In genomic region chr13:34748561-34748960, GRCh38 we compare ENCODE assay signal across 16 cellular contexts.
A peak's percentile ranks its signal among the peaks of the same experiment; 100 is the strongest.
DNase-seq lines count a peak whose midpoint lies in the region; ATAC-seq and TF ChIP-seq lines count a peak whose summit lies in the region.
"Had no signal": no experiment of that assay in that cellular context is flagged by ENCODE, and none has a peak within 500 bp of the region (broad histone marks: within the 10 kb centered on the region; RNA-seq: fewer than 3 reads in every experiment).

No MANE protein-coding gene starts in this region.

- ATAC-seq in heart left ventricle (peak in 3 of 4 donors; percentile 20 to 39 (median 26)), lung (ENCODE audit: insufficient read depth, low FRiP score) (peak; percentile 6)
- ATAC-seq: naive thymus-derived CD4-positive, alpha-beta T cell had no signal

- 79 to 92% (median 84%) methylated on average over 1 of the region's 1 CpG for WGBS in heart left ventricle, 4 donors
- WGBS in lung, 2 donors, result 75 to 87% methylated on average over 1 of the region's 1 CpG

- no peak overlapping the region for H3K4me3 ChIP-seq in heart left ventricle
- no peak overlapping the region for H3K4me3 ChIP-seq in breast epithelium
- no peak overlapping the region for H3K4me3 ChIP-seq in lung
- H3K4me3 ChIP-seq in vagina, result no peak overlapping the region
- H3K4me3 ChIP-seq: SK-N-MC, spleen had no signal

- in situ Hi-C loops in ACHN (cut with HindIII; ENCODE audit: low pct_ligation_motif_present, low pct_unique_long_range_greater_than_20kb, low sequenced_read_pairs), result no loop called here

- no peaks in the 10 kb centered on the region for H3K36me3 ChIP-seq in heart left ventricle
- no peaks in the 10 kb centered on the region for H3K36me3 ChIP-seq in breast epithelium
- H3K36me3 ChIP-seq in lung (ENCODE audit: control insufficient read depth in 2 of 2, insufficient read depth in 2 of 2, low read length in 2 of 2), result no peaks in the 10 kb centered on the region
- H3K36me3 ChIP-seq in vagina, result no peaks in the 10 kb centered on the region
- H3K36me3 ChIP-seq: spleen had no signal

- H3K27me3 ChIP-seq in heart left ventricle, result no peaks in the 10 kb centered on the region
- H3K27me3 ChIP-seq in breast epithelium, result no peaks in the 10 kb centered on the region
- no peaks in the 10 kb centered on the region for H3K27me3 ChIP-seq in lung (ENCODE audit: control insufficient read depth, insufficient read depth)
- no peaks in the 10 kb centered on the region for H3K27me3 ChIP-seq in vagina

- peaks cover 3 to 42% (median 28%) of the 10 kb centered on the region in 12 donors for H3K4me1 ChIP-seq in heart left ventricle
- H3K4me1 ChIP-seq in breast epithelium, result no peaks in the 10 kb centered on the region
- H3K4me1 ChIP-seq in lung (ENCODE audit: control insufficient read depth in 2 of 2, insufficient read depth in 2 of 2, low read length in 2 of 2), result peaks cover 2 to 16% of the 10 kb centered on the region in 2 donors
- H3K4me1 ChIP-seq in vagina, result peaks cover 18% of the 10 kb centered on the region

- no peak for TF ChIP-seq CTCF in heart left ventricle (IDR thresholded peaks at IDR 0.05)
- no peak for TF ChIP-seq CTCF in breast epithelium (IDR thresholded peaks at IDR 0.05)
- no peak for TF ChIP-seq CTCF in lung (IDR thresholded peaks at IDR 0.05; ENCODE audit: control extremely low read depth, extremely low read depth)
- no peak for TF ChIP-seq CTCF in vagina (IDR thresholded peaks at IDR 0.05)

- no peak for DNase-seq in heart left ventricle
- DNase-seq in cardiac septum (ENCODE audit: low spot score), result no peak
- no peak for DNase-seq in breast epithelium (ENCODE audit: low spot score in 2 of 2)
- no peak for DNase-seq in lung (ENCODE audit: low spot score)
- DNase-seq in vagina (ENCODE audit: extremely low spot score in 2 of 2), result no peak
- no peak for DNase-seq in AG08396 (ENCODE audit: low spot score)
- no peak for DNase-seq in RKO (ENCODE audit: low spot score)
- no peak for DNase-seq in ACHN
- DNase-seq: activated B cell treated with CpG ODN at 0.5 μM for 24 hours; activated T-cell treated with anti-CD3 and anti-CD28 coated beads, Interleukin-2, amount 50 U/mL, for 24 hours; DND-41; naive thymus-derived CD4-positive, alpha-beta T cell; NCI-H1105; NCI-H69; spleen had no signal

- H3K27ac ChIP-seq in heart left ventricle, result peak overlapping the region; percentile 26 to 83 (median 71)
- peak overlapping the region; percentile 3 to 38 for H3K27ac ChIP-seq in breast epithelium
- peak overlapping the region in 1 of 2 donors; percentile 76 for H3K27ac ChIP-seq in lung (ENCODE audit: low read depth in 1 of 2, low read length in 1 of 2)
- H3K27ac ChIP-seq in vagina, result peak overlapping the region; percentile 21
- H3K27ac ChIP-seq: SK-N-MC had no signal

- intact Hi-C loops in heart left ventricle (cut with DNase I), result loop anchor here in 2 of 10 donors (2.0 to 5.0 kb wide), 2 partner anchors 76 to 78 kb away; no protein-coding TSS in a partner anchor
- intact Hi-C loops in cardiac septum (cut with DNase I), result loop anchor here (2.0 kb wide), 1 partner anchor 78 kb away; no protein-coding TSS in a partner anchor
- intact Hi-C loops in breast epithelium (cut with DNase I; ENCODE audit: low total_unique reads), result no loop called here
- intact Hi-C loops in vagina (cut with DNase I), result no loop called here

- peaks cover 0 to 35% (median 1%) of the 10 kb centered on the region in 12 donors for H3K9me3 ChIP-seq in heart left ventricle
- H3K9me3 ChIP-seq in breast epithelium, result no peaks in the 10 kb centered on the region
- no peaks in the 10 kb centered on the region for H3K9me3 ChIP-seq in lung (ENCODE audit: control insufficient read depth in 2 of 2, insufficient read depth in 1 of 2, low read length in 1 of 2)
- no peaks in the 10 kb centered on the region for H3K9me3 ChIP-seq in vagina

- TF ChIP-seq POLR2A in heart left ventricle (IDR thresholded peaks at IDR 0.05) (no peak), breast epithelium (IDR thresholded peaks at IDR 0.05) (no peak), vagina (IDR thresholded peaks at IDR 0.05) (no peak)
